15 cellular contexts compared by ENCODE assay signal in the genomic region with DNA sequence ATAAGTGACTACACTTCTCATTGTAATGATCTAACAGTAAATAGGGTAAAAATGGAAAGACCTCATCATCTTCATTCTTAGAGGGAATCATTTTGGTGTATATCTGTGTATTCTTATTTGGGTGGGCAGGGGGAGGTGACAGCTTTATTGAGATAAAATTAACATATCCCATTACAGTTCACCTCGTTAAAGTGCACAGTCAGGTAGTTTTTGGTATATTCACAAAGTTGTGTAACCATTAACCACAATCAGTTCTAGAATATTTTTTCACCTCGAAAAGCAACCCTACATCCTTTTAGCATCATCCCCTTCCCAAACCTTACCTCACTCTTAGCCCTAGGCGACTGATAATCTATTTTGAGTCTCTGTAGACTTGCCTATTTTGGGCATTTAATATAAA. TPM values are rescaled to one million over a fixed set of nuclear protein-coding genes. Genes with fewer than 3 reads are reported as not detected.
A peak's percentile ranks its signal among the peaks of the same experiment; 100 is the strongest.
DNase-seq lines count a peak whose midpoint lies in the region; ATAC-seq and TF ChIP-seq lines count a peak whose summit lies in the region.
"Had no signal": no experiment of that assay in that cellular context is flagged by ENCODE, and none has a peak within 500 bp of the region (broad histone marks: within the 10 kb centered on the region; RNA-seq: fewer than 3 reads in every experiment).

No MANE protein-coding gene starts in this region.

- no peaks in the 10 kb centered on the region for H3K9me3 Mint-ChIP-seq in effector memory CD8-positive, alpha-beta T cell
- H3K9me3 Mint-ChIP-seq in neural progenitor cell: peaks cover 8% of the 10 kb centered on the region
- H3K9me3 Mint-ChIP-seq: HFFc6 had no signal

- H3K79me2 ChIP-seq in mammary epithelial cell (ENCODE audit: insufficient read depth, low read length) (peaks cover 99% of the 10 kb centered on the region), OCI-LY7 (ENCODE audit: insufficient read depth, low read depth, low read length) (peaks cover 100% of the 10 kb centered on the region), neural progenitor cell (ENCODE audit: low read depth) (peaks cover 100% of the 10 kb centered on the region)

- H3F3A ChIP-seq in neural progenitor cell (ENCODE audit: low read depth): no peaks in the 10 kb centered on the region

- H3K36me3 ChIP-seq in mammary epithelial cell (ENCODE audit: insufficient read depth, low read length): peaks cover 2% of the 10 kb centered on the region
- no peaks in the 10 kb centered on the region for H3K36me3 ChIP-seq in breast epithelium
- H3K36me3 ChIP-seq in OCI-LY7 (ENCODE audit: insufficient read depth, low read length): peaks cover 42% of the 10 kb centered on the region
- H3K36me3 ChIP-seq in neural progenitor cell: no peaks in the 10 kb centered on the region

- peak; percentile 27 for ATAC-seq in effector memory CD8-positive, alpha-beta T cell (replicated peaks)

- no peaks in the 10 kb centered on the region for H3K9me2 ChIP-seq in OCI-LY7 (ENCODE audit: insufficient read depth, low read length)

- peak overlapping the region in 1 of 3 experiments; percentile 17 for H3K4me3 ChIP-seq in mammary epithelial cell (replicated peaks in 1 of 3; ENCODE audit: insufficient read depth in 1 of 3, low read depth in 2 of 3, low read length in 3 of 3)
- H3K4me3 ChIP-seq in breast epithelium: no peak overlapping the region
- H3K4me3 ChIP-seq in OCI-LY7 (ENCODE audit: low read depth, low read length, poor library complexity, severe bottlenecking): no peak overlapping the region
- no peak overlapping the region for H3K4me3 ChIP-seq in neural progenitor cell

- CTCF ChIA-PET in mammary epithelial cell (lab: Charles Lee; ENCODE audit: low non-redundant PET) (no interaction called here), OCI-LY7 (lab: Charles Lee; ENCODE audit: unreplicated experiment) (no interaction called here)

- H3K4me3 Mint-ChIP-seq in effector memory CD8-positive, alpha-beta T cell: peak overlapping the region in 1 of 2 donors; percentile 55
- no peak overlapping the region for H3K4me3 Mint-ChIP-seq in neural progenitor cell
- H3K4me3 Mint-ChIP-seq: HFFc6 had no signal

- no peak for DNase-seq in mammary epithelial cell
- no peak for DNase-seq in breast epithelium (ENCODE audit: low spot score in 2 of 2)
- DNase-seq in OCI-LY7 (ENCODE audit: low spot score): no peak
- DNase-seq in effector memory CD8-positive, alpha-beta T cell: no peak
- no peak for DNase-seq in neural progenitor cell (ENCODE audit: low spot score)
- no peak for DNase-seq in anterior cingulate cortex (lab: John Stamatoyannopoulos, UW)
- no peak for DNase-seq in activated CD8-positive, alpha-beta memory T cell treated with anti-CD3 and anti-CD28 coated beads, Interleukin-2, amount 50 U/mL, for 48 hours
- no peak for DNase-seq in glomerular visceral epithelial cell (ENCODE audit: extremely low spot score)
- DNase-seq: GF-D8, HFFc6, NCI-H2029, NCI-H2171 treated with DMSO at 0.1 percent for 48 hours, NCI-H510A, NCI-H82, SIG-M5 had no signal

- in situ Hi-C loops in mammary epithelial cell (cut with MboI; ENCODE audit: low sequenced_read_pairs in 2 of 2): loop anchor here in 1 of 2 donors (25.0 kb wide), 1 partner anchor 200 kb away; no protein-coding TSS in a partner anchor

- intact Hi-C loops in mammary epithelial cell (cut with micrococcal nuclease): no loop called here
- intact Hi-C loops in breast epithelium (cut with DNase I; ENCODE audit: low total_unique reads): no loop called here
- intact Hi-C loops in OCI-LY7 (cut with micrococcal nuclease; ENCODE audit: unreplicated experiment): no loop called here

- H3K9ac ChIP-seq in mammary epithelial cell (ENCODE audit: insufficient read depth, low read length) (no peak overlapping the region), neural progenitor cell (no peak overlapping the region)

- peaks cover 27% of the 10 kb centered on the region for H3K36me3 Mint-ChIP-seq in effector memory CD8-positive, alpha-beta T cell (ENCODE audit: insufficient read depth)
- H3K36me3 Mint-ChIP-seq in neural progenitor cell: peaks cover 22% of the 10 kb centered on the region

- dilution Hi-C loops in mammary epithelial cell (cut with HindIII; ENCODE audit: low sequenced_read_pairs): no loop called here

- H3K4me1 Mint-ChIP-seq in effector memory CD8-positive, alpha-beta T cell (ENCODE audit: low read depth in 2 of 2): peaks cover 36 to 56% of the 10 kb centered on the region in 2 donors
- peaks cover 45% of the 10 kb centered on the region for H3K4me1 Mint-ChIP-seq in neural progenitor cell

- H3K9me3 ChIP-seq in mammary epithelial cell (replicated peaks; ENCODE audit: insufficient read depth, low read length): no peaks in the 10 kb centered on the region
- H3K9me3 ChIP-seq in breast epithelium: no peaks in the 10 kb centered on the region
- no peaks in the 10 kb centered on the region for H3K9me3 ChIP-seq in OCI-LY7 (ENCODE audit: low read length)
- no peaks in the 10 kb centered on the region for H3K9me3 ChIP-seq in neural progenitor cell (ENCODE audit: low read depth)

- no peak overlapping the region for H3K27ac ChIP-seq in mammary epithelial cell (ENCODE audit: insufficient read depth, low read depth, low read length)
- no peak overlapping the region for H3K27ac ChIP-seq in breast epithelium
- no peak overlapping the region for H3K27ac ChIP-seq in OCI-LY7 (ENCODE audit: low read depth, low read length, poor library complexity, severe bottlenecking)
- H3K27ac ChIP-seq in neural progenitor cell: no peak overlapping the region

- no peaks in the 10 kb centered on the region for H3K27me3 ChIP-seq in mammary epithelial cell (ENCODE audit: insufficient read depth, low read length)
- no peaks in the 10 kb centered on the region for H3K27me3 ChIP-seq in breast epithelium
- no peaks in the 10 kb centered on the region for H3K27me3 ChIP-seq in neural progenitor cell

- no peaks in the 10 kb centered on the region for H3K27me3 Mint-ChIP-seq in effector memory CD8-positive, alpha-beta T cell
- H3K27me3 Mint-ChIP-seq in neural progenitor cell (ENCODE audit: insufficient read depth, low read depth): peaks cover 4% of the 10 kb centered on the region

- H3K4me1 ChIP-seq in mammary epithelial cell (ENCODE audit: insufficient read depth, low read length) (peaks cover 10% of the 10 kb centered on the region), breast epithelium (no peaks in the 10 kb centered on the region), OCI-LY7 (ENCODE audit: insufficient read depth, low read length, poor library complexity, severe bottlenecking) (peaks cover 39% of the 10 kb centered on the region), neural progenitor cell (peaks cover 40% of the 10 kb centered on the region)

- no peak for TF ChIP-seq POLR2A in breast epithelium (IDR thresholded peaks at IDR 0.05)

- H2AFZ ChIP-seq in mammary epithelial cell (ENCODE audit: low read depth, low read length) (no peak overlapping the region), OCI-LY7 (ENCODE audit: low read length) (no peak overlapping the region), neural progenitor cell (replicated peaks) (no peak overlapping the region)

- H3K27ac Mint-ChIP-seq in effector memory CD8-positive, alpha-beta T cell: no peak overlapping the region
- no peak overlapping the region for H3K27ac Mint-ChIP-seq in neural progenitor cell
- H3K27ac Mint-ChIP-seq: HFFc6 had no signal

- peak overlapping the region; percentile 41 for H3K4me2 ChIP-seq in mammary epithelial cell (ENCODE audit: insufficient read depth, low read depth, low read length)
- peak overlapping the region; percentile 1; the same call in 1 of the 2 replicates for H3K4me2 ChIP-seq in OCI-LY7 (ENCODE audit: low read length)
- peak overlapping the region; percentile 56 for H3K4me2 ChIP-seq in neural progenitor cell

- TF ChIP-seq CTCF in mammary epithelial cell (conservative IDR thresholded peaks at IDR 0.05 in 1 of 2, IDR thresholded peaks at IDR 0.05 in 1 of 2; ENCODE audit: extremely low read depth in 1 of 2, insufficient read depth in 1 of 2, low read depth in 1 of 2, low read length in 2 of 2) (no peak), breast epithelium (IDR thresholded peaks at IDR 0.05) (no peak), OCI-LY7 (conservative IDR thresholded peaks at IDR 0.05; ENCODE audit: low read length) (no peak), neural progenitor cell (IDR thresholded peaks at IDR 0.05) (no peak)

- 74% methylated on average over 3 of the region's 3 CpGs for WGBS in mammary epithelial cell (ENCODE audit: low coverage, missing lambda C conversion rate)

- BruUV-seq in mammary epithelial cell (replicated peaks; lab: Mats Ljungman, UMichigan) (no TSS peak), OCI-LY7 (replicated peaks; lab: Mats Ljungman, UMichigan) (no TSS peak)

- POLR2A ChIA-PET in OCI-LY7 (lab: Charles Lee): no interaction called here

- H4K20me1 ChIP-seq in mammary epithelial cell (ENCODE audit: insufficient read depth, low read length): no peaks in the 10 kb centered on the region
- H4K20me1 ChIP-seq in OCI-LY7 (ENCODE audit: insufficient read depth, low read length): peaks cover 34% of the 10 kb centered on the region
- peaks cover 94% of the 10 kb centered on the region for H4K20me1 ChIP-seq in neural progenitor cell (ENCODE audit: low read depth)

RNA-seq across cellular contexts. Expression of gene PIAS1, which starts 8.1 kb away (rescaled TPM):
- total RNA-seq in mammary epithelial cell (10 to 100 TPM; 30.2 to 31.0 TPM), breast epithelium (10 to 100 TPM; 43.9 to 77.4 (median 57.1) TPM), OCI-LY7 (2022) (59.0 and 72.8 TPM in 2 replicates), neural progenitor cell (ENCODE audit: low replicate concordance) (34.6 and 48.2 TPM in 2 replicates)
- polyA plus RNA-seq in mammary epithelial cell: 39.6 TPM
- polyA minus RNA-seq in mammary epithelial cell: 54.6 TPM
- 36.2 and 44.1 TPM in 2 replicates for total RNA-seq in OCI-LY7 (2014; rRNA removed; shearing (Covaris generic))

Comparison
In these comparisons a context has a peak if more than half of its experiments do, and no peak if none do; other contexts are left out.
1. H3K4me2 ChIP-seq: peak in every context shown above with its lines; median percentile 56 in neural progenitor cell; 41 in mammary epithelial cell; 1 in OCI-LY7.